ENCODE assay signal across 8 cellular contexts in the genomic region with DNA sequence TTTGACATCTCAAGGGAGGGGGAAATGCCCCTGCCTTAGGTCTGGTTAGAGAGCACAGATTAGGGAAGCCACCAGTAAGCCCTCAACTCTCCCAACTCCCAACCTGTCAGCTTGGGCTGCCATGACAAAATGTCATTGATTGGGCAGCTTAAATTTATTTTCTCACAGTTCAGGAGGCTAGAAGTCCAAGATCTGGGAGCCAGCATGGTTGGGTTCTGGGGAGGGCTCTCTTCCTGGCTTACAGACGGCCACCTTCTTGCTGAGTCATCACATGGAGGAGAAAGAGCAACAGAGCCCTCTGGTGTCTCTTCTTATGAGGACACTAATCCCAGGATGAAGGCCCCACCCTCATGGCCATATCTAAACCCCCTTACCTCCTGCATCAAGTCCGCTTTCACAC. TPM values are rescaled to one million over a fixed set of nuclear protein-coding genes. Genes with fewer than 3 reads are reported as not detected.
DNase-seq lines count a peak whose midpoint lies in the region; ATAC-seq and TF ChIP-seq lines count a peak whose summit lies in the region.

No MANE protein-coding gene starts in this region.

- CTCF ChIA-PET in BJ (lab: Yijun Ruan, JAX) = interaction anchor here (1.2 to 1.5 kb wide), 2 partner anchors 80 to 85 kb away, joined by 3 to 7 read pairs; a partner anchor contains a TSS

- H3K9me3 ChIP-seq in left lung = peaks cover 0 to 10% of the 10 kb centered on the region in 2 donors

- H3K4me1 Mint-ChIP-seq in activated naive CD8-positive, alpha-beta T cell treated with anti-CD3 and anti-CD28 coated beads for 36 hours = peaks cover 32% of the 10 kb centered on the region

- H3K27ac ChIP-seq in left lung = no peak overlapping the region

- POLR2A ChIA-PET in BJ (lab: Charles Lee) = no interaction called here

- H3K4me3 ChIP-seq in BJ (ENCODE audit: low read depth, low read length) = no peak overlapping the region
- H3K4me3 ChIP-seq in left lung = no peak overlapping the region

- DNase-seq in BJ (ENCODE audit: low read depth) = no peak
- peak; percentile 65 for DNase-seq in GM20000 (ENCODE audit: low spot score)
- peak; percentile 90 for DNase-seq in OCI-M1 (lab: John Stamatoyannopoulos, UW)
- peak; percentile 49 for DNase-seq in activated naive CD8-positive, alpha-beta T cell treated with anti-CD3 and anti-CD28 coated beads for 36 hours
- no peak for DNase-seq in left lung
- no peak for DNase-seq in NCI-H2107 treated with DMSO at 0.1 percent for 48 hours (lab: John Stamatoyannopoulos, UW; ENCODE audit: unreplicated experiment)
- DNase-seq in globus pallidus (ENCODE audit: low spot score) = no peak

- TF ChIP-seq CTCF in BJ (IDR thresholded peaks at IDR 0.05; ENCODE audit: insufficient read depth, low read depth, low read length) = peak; percentile 33; the same call in 1 of the 2 replicates
- no peak for TF ChIP-seq CTCF in GM20000 (IDR thresholded peaks at IDR 0.05; ENCODE audit: extremely low read depth, missing control alignments)
- TF ChIP-seq CTCF in left lung (IDR thresholded peaks at IDR 0.05) = peak in 1 of 2 donors; percentile 38

- peaks cover 4% of the 10 kb centered on the region for H3K9me3 Mint-ChIP-seq in activated naive CD8-positive, alpha-beta T cell treated with anti-CD3 and anti-CD28 coated beads for 36 hours

- H3K4me1 ChIP-seq in left lung = no peaks in the 10 kb centered on the region

- intact Hi-C loops in left lung (cut with DNase I) = no loop called here

- H3K27ac Mint-ChIP-seq in activated naive CD8-positive, alpha-beta T cell treated with anti-CD3 and anti-CD28 coated beads for 36 hours = peak overlapping the region; percentile 59

- H3K36me3 Mint-ChIP-seq in activated naive CD8-positive, alpha-beta T cell treated with anti-CD3 and anti-CD28 coated beads for 36 hours = peaks cover 9% of the 10 kb centered on the region

- H3K36me3 ChIP-seq in BJ (ENCODE audit: control insufficient read depth, insufficient read depth, low read length) (no peaks in the 10 kb centered on the region), left lung (no peaks in the 10 kb centered on the region)

- ATAC-seq in left lung (peak; percentile 25), GM21390 (IDR thresholded peaks at IDR 0.05; ENCODE audit: unreplicated experiment) (no peak)

- H3K4me3 Mint-ChIP-seq in activated naive CD8-positive, alpha-beta T cell treated with anti-CD3 and anti-CD28 coated beads for 36 hours = no peak overlapping the region

- no peaks in the 10 kb centered on the region for H3K27me3 Mint-ChIP-seq in activated naive CD8-positive, alpha-beta T cell treated with anti-CD3 and anti-CD28 coated beads for 36 hours

- H3K27me3 ChIP-seq in BJ (ENCODE audit: control insufficient read depth, insufficient read depth, low read length) (no peaks in the 10 kb centered on the region), left lung (no peaks in the 10 kb centered on the region)

RNA-seq across cellular contexts. Expression of a gene that starts 24.2 kb away (rescaled TPM):
- polyA plus RNA-seq in BJ (2011; rRNA removed) = 21.8 and 33.9 TPM in 2 replicates
- 9.7 and 12.2 TPM in 2 replicates for polyA minus RNA-seq in BJ (2011; rRNA and poly(A)+ RNA removed)
- total RNA-seq in activated naive CD8-positive, alpha-beta T cell treated with anti-CD3 and anti-CD28 coated beads for 36 hours = 10 to 100 TPM; 30.9 to 32.3 TPM
- total RNA-seq in left lung = 10 to 100 TPM; 20.3 to 22.7 TPM

RNA-seq across cellular contexts. Expression of a gene that starts 25.6 kb away (rescaled TPM):
- 5.3 and 8.7 TPM in 2 replicates for polyA plus RNA-seq in BJ (2011; rRNA removed)
- polyA minus RNA-seq in BJ (2011; rRNA and poly(A)+ RNA removed) = 4.6 and 10.1 TPM in 2 replicates
- 10 to 100 TPM; 21.7 to 22.2 TPM for total RNA-seq in activated naive CD8-positive, alpha-beta T cell treated with anti-CD3 and anti-CD28 coated beads for 36 hours
- total RNA-seq in left lung = 1 to 10 TPM; 6.1 to 8.5 TPM

Comparison
In these comparisons a context has a peak if more than half of its experiments do, and no peak if none do; other contexts are left out.
1. DNase-seq: peak in GM20000 (single experiment), OCI-M1 (single experiment) and activated naive CD8-positive, alpha-beta T cell treated with anti-CD3 and anti-CD28 coated beads for 36 hours (single experiment); none in BJ (single experiment), left lung (0 of 2), NCI-H2107 treated with DMSO at 0.1 percent for 48 hours (single experiment) and globus pallidus (single experiment).